15 cellular contexts compared by ENCODE assay signal in genomic region chr15:51879555-51879954, GRCh38. TPM values are rescaled to one million over a fixed set of nuclear protein-coding genes. Genes with fewer than 3 reads are reported as not detected.
DNase-seq lines count a peak whose midpoint lies in the region; ATAC-seq and TF ChIP-seq lines count a peak whose summit lies in the region.
"Had no signal": no experiment of that assay in that cellular context is flagged by ENCODE, and none has a peak within 500 bp of the region (broad histone marks: within the 10 kb centered on the region; RNA-seq: fewer than 3 reads in every experiment).

No MANE protein-coding gene starts in this region.

- ATAC-seq in Right ventricle myocardium inferior, result no peak
- no peak for ATAC-seq in sciatic nerve

- TF ChIP-seq CTCF in right atrium auricular region (IDR thresholded peaks at IDR 0.05), result no peak
- TF ChIP-seq CTCF in chondrocyte (IDR thresholded peaks at IDR 0.05), result no peak
- TF ChIP-seq CTCF in vagina (IDR thresholded peaks at IDR 0.05), result no peak

- H3K4me1 Mint-ChIP-seq in chondrocyte (ENCODE audit: low read depth), result peaks cover 81% of the 10 kb centered on the region

- H3K36me3 Mint-ChIP-seq in chondrocyte (ENCODE audit: low read depth), result no peaks in the 10 kb centered on the region

- DNase-seq in right atrium auricular region (ENCODE audit: low spot score) (no peak), Right ventricle myocardium inferior (ENCODE audit: missing footprints) (no peak), chondrocyte (ENCODE audit: low spot score) (no peak), vagina (ENCODE audit: extremely low spot score in 2 of 2) (no peak), COLO668 (lab: John Stamatoyannopoulos, UW; ENCODE audit: unreplicated experiment) (no peak), sciatic nerve (ENCODE audit: low spot score) (no peak)
- DNase-seq in activated CD4-positive, CD25-positive, alpha-beta regulatory T cell treated with anti-CD3 and anti-CD28 coated beads, Interleukin-2, amount 50 U/mL, for 72 hours, result no peak
- DNase-seq: AML-193; H9; MM.1S; NCI-H510A; stimulated activated CD4-positive, alpha-beta T cell treated with anti-CD3 and anti-CD28 coated beads, Interleukin-4, amount 100 ng/mL, for 4 hours had no signal

- peak overlapping the region; percentile 65 for H3K27ac Mint-ChIP-seq in chondrocyte (ENCODE audit: unreplicated experiment)
- H3K27ac Mint-ChIP-seq: H9 had no signal

- H3K4me1 ChIP-seq in right atrium auricular region (peaks cover 0 to 51% of the 10 kb centered on the region in 2 donors), muscle layer of duodenum (ENCODE audit: control insufficient read depth in 1 of 2, insufficient read depth in 2 of 2, low read length in 2 of 2) (peaks cover 14 to 31% of the 10 kb centered on the region in 2 donors), vagina (peaks cover 52% of the 10 kb centered on the region)

- intact Hi-C loops in Right ventricle myocardium inferior (cut with DNase I) (loop anchor here (5.0 kb wide), 1 partner anchor 47 kb away; no protein-coding TSS in a partner anchor), vagina (cut with DNase I) (no loop called here), sciatic nerve (cut with DNase I) (no loop called here)

- H3K27me3 ChIP-seq in right atrium auricular region (no peaks in the 10 kb centered on the region), muscle layer of duodenum (ENCODE audit: low read depth, low read length) (no peaks in the 10 kb centered on the region), vagina (no peaks in the 10 kb centered on the region)

- no peaks in the 10 kb centered on the region for H3K36me3 ChIP-seq in right atrium auricular region
- peaks cover 0 to 7% of the 10 kb centered on the region in 2 donors for H3K36me3 ChIP-seq in muscle layer of duodenum (ENCODE audit: control insufficient read depth in 1 of 2, insufficient read depth in 2 of 2, low read length in 2 of 2)
- H3K36me3 ChIP-seq in vagina, result no peaks in the 10 kb centered on the region
- H3K36me3 ChIP-seq: thoracic aorta had no signal

- H3K27ac ChIP-seq in right atrium auricular region (peak overlapping the region; percentile 1 to 59), muscle layer of duodenum (ENCODE audit: low read length) (peak overlapping the region; percentile 32), vagina (peak overlapping the region; percentile 9)

- H3K4me3 Mint-ChIP-seq in chondrocyte (ENCODE audit: unreplicated experiment), result no peak overlapping the region
- H3K4me3 Mint-ChIP-seq: brain, H9 had no signal

- H3K27me3 Mint-ChIP-seq in chondrocyte (ENCODE audit: low read depth), result no peaks in the 10 kb centered on the region
- H3K27me3 Mint-ChIP-seq: brain had no signal

- H3K9me3 ChIP-seq in right atrium auricular region (no peaks in the 10 kb centered on the region), muscle layer of duodenum (ENCODE audit: control insufficient read depth in 1 of 2, low read length in 2 of 2) (no peaks in the 10 kb centered on the region), vagina (no peaks in the 10 kb centered on the region)
- H3K9me3 ChIP-seq: thoracic aorta had no signal

- no peak for TF ChIP-seq POLR2A in vagina (IDR thresholded peaks at IDR 0.05)

- H3K9me3 Mint-ChIP-seq in chondrocyte (ENCODE audit: low read depth), result no peaks in the 10 kb centered on the region
- H3K9me3 Mint-ChIP-seq: brain had no signal

- H3K4me3 ChIP-seq in right atrium auricular region (no peak overlapping the region), muscle layer of duodenum (ENCODE audit: low read depth in 1 of 2, low read length in 2 of 2) (no peak overlapping the region), vagina (no peak overlapping the region)
- H3K4me3 ChIP-seq: thoracic aorta had no signal

RNA-seq across cellular contexts. Expression of gene TMOD3, which starts 50.1 kb away (rescaled TPM):
- total RNA-seq in right atrium auricular region (10 to 100 TPM; 18.7 to 19.7 TPM), Right ventricle myocardium inferior (19.2 TPM), chondrocyte (44.3 to 56.9 TPM (median 44.4 TPM) in 3 replicates), vagina (28.5 TPM), sciatic nerve (74.7 TPM)
